ENCODE assay signal across 8 cellular contexts in genomic region chr20:19947611-19948264, GRCh38.
A peak's percentile ranks its signal among the peaks of the same experiment; 100 is the strongest.
DNase-seq lines count a peak whose midpoint lies in the region; ATAC-seq, FAIRE-seq and TF ChIP-seq lines count a peak whose summit lies in the region.

No MANE protein-coding gene starts in this region.

- TF ChIP-seq POLR2A in GM18505 (IDR thresholded peaks at IDR 0.05; ENCODE audit: borderline replicate concordance, extremely low read depth, insufficient read depth, insufficient read length) (no peak), H54 (IDR thresholded peaks at IDR 0.05; ENCODE audit: low read depth, low read length) (no peak), thyroid gland (IDR thresholded peaks at IDR 0.05) (no peak)

- H3K9ac ChIP-seq in OCI-LY3 (ENCODE audit: low read length), result peak overlapping the region; percentile 51; the same call in 1 of the 2 replicates

- ATAC-seq in GM18505 (IDR thresholded peaks at IDR 0.05; ENCODE audit: unreplicated experiment) (peak; percentile 60), omental fat pad (ENCODE audit: low FRiP score) (no peak)

- H3K4me3 ChIP-seq in OCI-LY3 (ENCODE audit: low read length), result peak overlapping the region; percentile 45
- H3K4me3 ChIP-seq in thyroid gland (replicated peaks in 1 of 3), result no peak overlapping the region

- H3K9me3 ChIP-seq in OCI-LY3 (ENCODE audit: insufficient read depth, low read length), result no peaks in the 10 kb centered on the region
- H3K9me3 ChIP-seq in thyroid gland, result no peaks in the 10 kb centered on the region

- no peaks in the 10 kb centered on the region for H4K20me1 ChIP-seq in OCI-LY3 (ENCODE audit: insufficient read depth, low read length)

- H3K4me2 ChIP-seq in OCI-LY3 (ENCODE audit: low read length), result peak overlapping the region; percentile 75

- H2AFZ ChIP-seq in OCI-LY3 (ENCODE audit: low read depth, low read length), result no peak overlapping the region

- H3K4me1 ChIP-seq in OCI-LY3 (ENCODE audit: low read length) (peaks cover 89% of the 10 kb centered on the region), thyroid gland (peaks cover 36 to 44% of the 10 kb centered on the region in 2 donors)

- H3K36me3 ChIP-seq in OCI-LY3 (replicated peaks; ENCODE audit: low read depth, low read length) (no peaks in the 10 kb centered on the region), thyroid gland (no peaks in the 10 kb centered on the region)

- DNase-seq in H54 (ENCODE audit: insufficient read length, low spot score), result peak; percentile 20
- peak; percentile 75 for DNase-seq in iris pigment epithelial cell (ENCODE audit: low read depth)
- no peak for DNase-seq in omental fat pad (ENCODE audit: low spot score)
- no peak for DNase-seq in NCI-H187 treated with DMSO at 0.1 percent for 48 hours (lab: John Stamatoyannopoulos, UW)
- DNase-seq in thyroid gland, result no peak
- DNase-seq in DMS53 (lab: John Stamatoyannopoulos, UW), result no peak

- H3K27ac ChIP-seq in OCI-LY3 (ENCODE audit: low read length), result peak overlapping the region; percentile 78
- H3K27ac ChIP-seq in thyroid gland, result no peak overlapping the region

- no peaks in the 10 kb centered on the region for H3K79me2 ChIP-seq in OCI-LY3 (ENCODE audit: low read length)

- WGBS in thyroid gland, 2 donors, result 93 to 96% methylated on average over 9 to 10 of the region's 10 CpGs

- intact Hi-C loops in thyroid gland (cut with DNase I), result no loop called here

- H3K27me3 ChIP-seq in OCI-LY3 (ENCODE audit: low read depth, low read length), result no peaks in the 10 kb centered on the region
- no peaks in the 10 kb centered on the region for H3K27me3 ChIP-seq in thyroid gland

- TF ChIP-seq CTCF in OCI-LY3 (IDR thresholded peaks at IDR 0.05; ENCODE audit: low read depth, low read length), result no peak
- no peak for TF ChIP-seq CTCF in omental fat pad (IDR thresholded peaks at IDR 0.05)
- TF ChIP-seq CTCF in thyroid gland (IDR thresholded peaks at IDR 0.05), result no peak

- FAIRE-seq in H54 (lab: Jason Lieb, UNC), result no peak

Comparison
In these comparisons a context has a peak if more than half of its experiments do, and no peak if none do; other contexts are left out.
1. DNase-seq: peak in H54 (single experiment) and iris pigment epithelial cell (single experiment); none in omental fat pad (single experiment), NCI-H187 treated with DMSO at 0.1 percent for 48 hours (single experiment), thyroid gland (0 of 2) and DMS53 (single experiment).